In the genomic region with DNA sequence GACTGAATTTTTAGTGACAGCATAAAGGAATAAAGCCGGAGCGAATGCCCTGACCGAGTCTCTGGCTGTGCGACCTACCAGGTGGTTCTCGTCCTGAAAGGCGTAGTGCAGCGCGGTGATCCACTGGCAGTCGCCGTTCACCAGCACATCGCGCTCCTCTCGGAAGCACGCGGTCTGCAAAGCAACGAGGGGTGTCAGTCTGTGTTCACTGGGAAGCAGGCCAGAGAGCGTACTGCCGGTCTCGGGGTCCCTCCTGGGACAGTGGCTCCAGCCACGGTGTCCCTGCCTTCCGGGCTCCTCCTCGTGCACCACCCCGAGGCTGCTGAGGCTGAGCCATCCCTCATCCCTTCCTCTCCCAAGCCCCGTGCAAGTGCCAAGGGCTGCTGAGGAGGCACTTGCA, we compare ENCODE assay signal across 21 cellular contexts. TPM values are rescaled to one million over a fixed set of nuclear protein-coding genes. Genes with fewer than 3 reads are reported as not detected.
DNase-seq lines count a peak whose midpoint lies in the region; ATAC-seq and TF ChIP-seq lines count a peak whose summit lies in the region.
"Had no signal": no experiment of that assay in that cellular context is flagged by ENCODE, and none has a peak within 500 bp of the region (broad histone marks: within the 10 kb centered on the region; RNA-seq: fewer than 3 reads in every experiment).

No MANE protein-coding gene starts in this region.

- H2AFZ ChIP-seq in mammary epithelial cell (ENCODE audit: low read depth, low read length) = no peak overlapping the region
- H2AFZ ChIP-seq: GM23248 had no signal

- H3K4me1 Mint-ChIP-seq in MCF 10A (ENCODE audit: insufficient read depth, unreplicated experiment) = no peaks in the 10 kb centered on the region
- no peaks in the 10 kb centered on the region for H3K4me1 Mint-ChIP-seq in WTC11
- no peaks in the 10 kb centered on the region for H3K4me1 Mint-ChIP-seq in endodermal cell
- H3K4me1 Mint-ChIP-seq: CD14-positive monocyte; CD8-positive, alpha-beta memory T cell had no signal

- H3K36me3 Mint-ChIP-seq in MCF 10A (ENCODE audit: insufficient read depth, unreplicated experiment) (peaks cover 72% of the 10 kb centered on the region), WTC11 (peaks cover 32% of the 10 kb centered on the region), endodermal cell (ENCODE audit: low read depth) (peaks cover 50% of the 10 kb centered on the region)
- H3K36me3 Mint-ChIP-seq: CD8-positive, alpha-beta memory T cell had no signal

- H3K27ac Mint-ChIP-seq in MCF 10A (ENCODE audit: low read depth, unreplicated experiment) (peak overlapping the region; percentile 49), WTC11 (peak overlapping the region; percentile 45; the same call in 1 of the 2 replicates), endodermal cell (peak overlapping the region; percentile 5)
- H3K27ac Mint-ChIP-seq: CD14-positive monocyte; CD8-positive, alpha-beta memory T cell had no signal

- CTCF ChIA-PET in MCF 10A (lab: Yijun Ruan, JAX) (no interaction called here), mammary epithelial cell (lab: Charles Lee; ENCODE audit: low non-redundant PET) (no interaction called here), WTC11 (lab: Charles Lee) (no interaction called here)

- H3K9me3 ChIP-seq in mammary epithelial cell (replicated peaks; ENCODE audit: insufficient read depth, low read length) (no peaks in the 10 kb centered on the region), endodermal cell (ENCODE audit: control insufficient read depth, low read length) (no peaks in the 10 kb centered on the region), spleen (no peaks in the 10 kb centered on the region)
- H3K9me3 ChIP-seq: BE2C, SK-N-SH had no signal

- H3K9me3 Mint-ChIP-seq in MCF 10A (ENCODE audit: unreplicated experiment) (no peaks in the 10 kb centered on the region), WTC11 (no peaks in the 10 kb centered on the region), endodermal cell (no peaks in the 10 kb centered on the region)
- H3K9me3 Mint-ChIP-seq: CD8-positive, alpha-beta memory T cell had no signal

- dilution Hi-C loops in mammary epithelial cell (cut with HindIII; ENCODE audit: low sequenced_read_pairs) = no loop called here

- H3K36me3 ChIP-seq in mammary epithelial cell (ENCODE audit: insufficient read depth, low read length) (peaks cover 2% of the 10 kb centered on the region), endodermal cell (ENCODE audit: control insufficient read depth, insufficient read depth, low read length) (peaks cover 65% of the 10 kb centered on the region), spleen (peaks cover 0 to 76% (median 19%) of the 10 kb centered on the region in 6 donors)

- intact Hi-C loops in MCF 10A (cut with micrococcal nuclease) = no loop called here
- intact Hi-C loops in mammary epithelial cell (cut with micrococcal nuclease) = no loop called here
- intact Hi-C loops in spleen (cut with DNase I; ENCODE audit: low total_unique reads) = no loop called here

- H3K9ac ChIP-seq in mammary epithelial cell (ENCODE audit: insufficient read depth, low read length) (no peak overlapping the region), endodermal cell (ENCODE audit: extremely low read depth, low read length, poor library complexity, severe bottlenecking) (no peak overlapping the region)
- H3K9ac ChIP-seq: GM23248, SK-N-SH had no signal

- H3K27me3 Mint-ChIP-seq in MCF 10A (ENCODE audit: insufficient read depth, unreplicated experiment) = no peaks in the 10 kb centered on the region
- H3K27me3 Mint-ChIP-seq in WTC11 (ENCODE audit: low read depth) = no peaks in the 10 kb centered on the region
- no peaks in the 10 kb centered on the region for H3K27me3 Mint-ChIP-seq in endodermal cell (ENCODE audit: insufficient read depth)
- H3K27me3 Mint-ChIP-seq: CD8-positive, alpha-beta memory T cell had no signal

- peaks cover 2% of the 10 kb centered on the region for H4K20me1 ChIP-seq in mammary epithelial cell (ENCODE audit: insufficient read depth, low read length)

- in situ Hi-C loops in mammary epithelial cell (cut with MboI; ENCODE audit: low sequenced_read_pairs in 2 of 2) = no loop called here

- no peak for TF ChIP-seq CTCF in MCF 10A (IDR thresholded peaks at IDR 0.05; ENCODE audit: unreplicated experiment)
- TF ChIP-seq CTCF in mammary epithelial cell (conservative IDR thresholded peaks at IDR 0.05 in 1 of 2, IDR thresholded peaks at IDR 0.05 in 1 of 2; ENCODE audit: extremely low read depth in 1 of 2, insufficient read depth in 1 of 2, low read depth in 1 of 2, low read length in 2 of 2) = no peak
- TF ChIP-seq CTCF in WTC11 (IDR thresholded peaks at IDR 0.05) = no peak
- TF ChIP-seq CTCF in endodermal cell (conservative IDR thresholded peaks at IDR 0.05) = no peak
- TF ChIP-seq CTCF in spleen (IDR thresholded peaks at IDR 0.05 in 8 of 11, conservative IDR thresholded peaks at IDR 0.05 in 3 of 11) = no peak

- no peak overlapping the region for H3K4me3 Mint-ChIP-seq in MCF 10A (ENCODE audit: unreplicated experiment)
- no peak overlapping the region for H3K4me3 Mint-ChIP-seq in WTC11
- no peak overlapping the region for H3K4me3 Mint-ChIP-seq in endodermal cell
- H3K4me3 Mint-ChIP-seq: CD14-positive monocyte; CD8-positive, alpha-beta memory T cell had no signal

- ATAC-seq in WTC11 (no peak), GM19467 (IDR thresholded peaks at IDR 0.05; ENCODE audit: unreplicated experiment) (no peak)

- BruUV-seq in MCF 10A (replicated peaks; lab: Mats Ljungman, UMichigan) (no TSS peak), mammary epithelial cell (replicated peaks; lab: Mats Ljungman, UMichigan) (no TSS peak)

- H3K4me2 ChIP-seq in mammary epithelial cell (ENCODE audit: insufficient read depth, low read depth, low read length) = no peak overlapping the region
- H3K4me2 ChIP-seq: SK-N-SH had no signal

- DNase-seq in MCF 10A (ENCODE audit: unreplicated experiment) (no peak), mammary epithelial cell (no peak), WTC11 (ENCODE audit: low spot score) (no peak), endodermal cell (no peak), spleen (peak; percentile 64), HCEC 1CT (no peak), AG20443 (ENCODE audit: low spot score) (no peak)
- DNase-seq: BE2C; CD8-positive, alpha-beta memory T cell; DND-41; GM23248; NCI-H1092; NCI-H1417 treated with DMSO at 0.1 percent for 48 hours; NCI-H1694 treated with DMSO at 0.1 percent for 48 hours; NCI-H2081; NCI-H2227 treated with DMSO at 0.1 percent for 48 hours; NCI-H526 treated with DMSO at 0.1 percent for 48 hours; SK-N-SH had no signal

- POLR2A ChIA-PET in MCF 10A (lab: Yijun Ruan, JAX) (no interaction called here), WTC11 (lab: Charles Lee) (no interaction called here)

- no peaks in the 10 kb centered on the region for H3K27me3 ChIP-seq in mammary epithelial cell (ENCODE audit: insufficient read depth, low read length)
- H3K27me3 ChIP-seq in endodermal cell (ENCODE audit: control insufficient read depth, insufficient read depth, low read length, poor library complexity, severe bottlenecking) = no peaks in the 10 kb centered on the region
- H3K27me3 ChIP-seq in spleen (replicated peaks in 1 of 7) = no peaks in the 10 kb centered on the region
- H3K27me3 ChIP-seq: BE2C had no signal

- TF ChIP-seq POLR2A in spleen (IDR thresholded peaks at IDR 0.05) = no peak

- H3K79me2 ChIP-seq in mammary epithelial cell (ENCODE audit: insufficient read depth, low read length) = peaks cover 43% of the 10 kb centered on the region

- no peak overlapping the region for H3K4me3 ChIP-seq in mammary epithelial cell (replicated peaks in 1 of 3; ENCODE audit: insufficient read depth in 1 of 3, low read depth in 2 of 3, low read length in 3 of 3)
- H3K4me3 ChIP-seq in endodermal cell (ENCODE audit: low read length) = no peak overlapping the region
- H3K4me3 ChIP-seq in spleen = no peak overlapping the region
- H3K4me3 ChIP-seq: GM23248 had no signal

- H3K4me1 ChIP-seq in mammary epithelial cell (ENCODE audit: insufficient read depth, low read length) (no peaks in the 10 kb centered on the region), endodermal cell (ENCODE audit: control insufficient read depth, insufficient read depth, low read length) (no peaks in the 10 kb centered on the region), spleen (peaks cover 5 to 36% (median 14%) of the 10 kb centered on the region in 6 donors)
- H3K4me1 ChIP-seq: BE2C had no signal

- 95% methylated on average over 24 of the region's 24 CpGs for WGBS in mammary epithelial cell (ENCODE audit: low coverage, missing lambda C conversion rate)
- WGBS in endodermal cell (ENCODE audit: insufficient coverage in 1 of 2, insufficient read length in 1 of 2), 2 experiments = 96 to 98% methylated on average over 22 to 24 of the region's 24 CpGs
- 89 to 93% (median 93%) methylated on average over 20 to 24 of the region's 24 CpGs for WGBS in spleen, 5 donors

- H3K27ac ChIP-seq in mammary epithelial cell (ENCODE audit: insufficient read depth, low read depth, low read length) (no peak overlapping the region), endodermal cell (ENCODE audit: low read depth, low read length) (no peak overlapping the region), spleen (no peak overlapping the region)
- H3K27ac ChIP-seq: 22Rv1, GM23248 had no signal

TF ChIP-seq in WTC11, 78 proteins besides CTCF, POLR2A, EP300 and RAD21 (continues in another document):
- TF ChIP-seq CREB1 (CRISPR knock-in tag; IDR thresholded peaks at IDR 0.05) (no peak), ZNF121 (CRISPR knock-in tag; IDR thresholded peaks at IDR 0.05) (no peak), ZNF138 (CRISPR knock-in tag; conservative IDR thresholded peaks at IDR 0.05) (no peak), RORB (CRISPR knock-in tag; IDR thresholded peaks at IDR 0.05) (no peak), SOX15 (CRISPR knock-in tag; IDR thresholded peaks at IDR 0.05) (no peak)
- TF ChIP-seq, protein P1, sequence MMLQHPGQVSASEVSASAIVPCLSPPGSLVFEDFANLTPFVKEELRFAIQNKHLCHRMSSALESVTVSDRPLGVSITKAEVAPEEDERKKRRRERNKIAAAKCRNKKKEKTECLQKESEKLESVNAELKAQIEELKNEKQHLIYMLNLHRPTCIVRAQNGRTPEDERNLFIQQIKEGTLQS (CRISPR knock-in tag; conservative IDR thresholded peaks at IDR 0.05) = no peak

RNA-seq across cellular contexts. Expression of a gene that starts 53.5 kb away (rescaled TPM):
- 82.7 and 91.1 TPM in 2 replicates for total RNA-seq in MCF 10A (2022)
- 10 to 100 TPM; 73.5 to 82.5 TPM for total RNA-seq in mammary epithelial cell
- polyA plus RNA-seq in mammary epithelial cell = 52.4 TPM
- polyA minus RNA-seq in mammary epithelial cell = 196 TPM
- total RNA-seq in WTC11 (2021) = 87.1 to 96.9 TPM (median 87.3 TPM) in 3 replicates
- total RNA-seq in endodermal cell = 100 to 1,000 TPM; 120 to 123 TPM
- polyA plus RNA-seq in endodermal cell (2013, experiment 1 of 2) = 82.7 TPM
- 80.3 TPM for polyA plus RNA-seq in endodermal cell (2013, experiment 2 of 2)
- 10 to 100 TPM; 40.2 to 94.5 (median 79.6) TPM for total RNA-seq in spleen
- polyA plus RNA-seq in spleen = 10 to 100 TPM in 2 of 3 donors, 1 to 10 TPM in 1; 6.4 to 22.6 (median 10.1) TPM
